ENCODE assay signal across 17 cellular contexts in genomic region chr22:37118083-37118482, GRCh38. TPM values are rescaled to one million over a fixed set of nuclear protein-coding genes. Genes with fewer than 3 reads are reported as not detected.
"Had no signal": no experiment of that assay in that cellular context is flagged by ENCODE, and none has a peak within 500 bp of the region (broad histone marks: within the 10 kb centered on the region; RNA-seq: fewer than 3 reads in every experiment).

No MANE protein-coding gene starts in this region.

- DNase-seq: activated CD4-positive, CD25-positive, alpha-beta regulatory T cell treated with anti-CD3 and anti-CD28 coated beads, Interleukin-2, amount 50 U/mL, for 72 hours; activated effector memory CD4-positive, alpha-beta T cell treated with anti-CD3 and anti-CD28 coated beads, Interleukin-2, amount 50 U/mL, for 16 hours; activated T-cell treated with anti-CD3 and anti-CD28 coated beads for 4 hours; adrenal gland; dorsolateral prefrontal cortex; erythroblast; heart right ventricle; lower lobe of right lung; pancreas; SJCRH30; stimulated activated CD4-positive, alpha-beta T cell treated with anti-CD3 and anti-CD28 coated beads, Interleukin-2, amount 100 ng/mL, for 24 hours; T1000; tibial artery; uterus had no signal

- ATAC-seq: gastroesophageal sphincter, heart right ventricle, lower lobe of right lung, pancreas had no signal

- H3K4me3 ChIP-seq: adrenal gland, dorsolateral prefrontal cortex, gastroesophageal sphincter, heart right ventricle, lower lobe of right lung, pancreas, SJCRH30, tibial artery, uterus had no signal

- H3K27ac ChIP-seq: adrenal gland, dorsolateral prefrontal cortex, gastroesophageal sphincter, heart right ventricle, lower lobe of right lung, pancreas, SJCRH30, tibial artery, uterus had no signal

- H3K4me1 ChIP-seq: adrenal gland, gastroesophageal sphincter, pancreas, SJCRH30, uterus had no signal

- H3K36me3 ChIP-seq: adrenal gland, gastroesophageal sphincter, heart right ventricle, lower lobe of right lung, pancreas, SJCRH30, tibial artery, uterus had no signal

- H3K4me3 Mint-ChIP-seq: mesothelial cell of epicardium had no signal

- H3K27me3 ChIP-seq: adrenal gland, pancreas, SJCRH30, uterus had no signal

- H3K9me3 ChIP-seq: adrenal gland, gastroesophageal sphincter, heart right ventricle, lower lobe of right lung, pancreas, SJCRH30, tibial artery, uterus had no signal

- H3K27ac Mint-ChIP-seq: mesothelial cell of epicardium had no signal

- H3K9me3 Mint-ChIP-seq: mesothelial cell of epicardium had no signal

- H3K36me3 Mint-ChIP-seq: mesothelial cell of epicardium had no signal

RNA-seq across cellular contexts. Expression of gene TMPRSS6, which starts 8.6 kb away (rescaled TPM):
- total RNA-seq: dorsolateral prefrontal cortex, gastroesophageal sphincter, heart right ventricle, mesothelial cell of epicardium, SJCRH30, subcutaneous adipose tissue, uterus had no signal
- polyA plus RNA-seq: heart right ventricle had no signal
